In genomic region chr15:74540135-74540760, GRCh38 we compare ENCODE assay signal across 8 cellular contexts. TPM values are rescaled to one million over a fixed set of nuclear protein-coding genes. Genes with fewer than 3 reads are reported as not detected.
DNase-seq lines count a peak whose midpoint lies in the region; ATAC-seq and TF ChIP-seq lines count a peak whose summit lies in the region.

No MANE protein-coding gene starts in this region.

- peak overlapping the region; percentile 71 for H2AFZ ChIP-seq in Loucy (ENCODE audit: low read length)

- intact Hi-C loops in aorta (cut with DNase I) = loop anchor here (2.0 to 5.0 kb wide), 2 partner anchors 75 to 77 kb away; partner anchors contain the start of gene CLK3 (in 2 of the 2)

- H3K27me3 Mint-ChIP-seq in activated naive CD4-positive, alpha-beta T cell treated with anti-CD3 and anti-CD28 coated beads, Interleukin-2, amount 50 U/mL, for 24 hours = no peaks in the 10 kb centered on the region
- H3K27me3 Mint-ChIP-seq in brain = peaks cover 13% of the 10 kb centered on the region

- peak overlapping the region; percentile 97 for H3K4me2 ChIP-seq in Loucy (ENCODE audit: low read depth, low read length, poor library complexity, severe bottlenecking)

- no peaks in the 10 kb centered on the region for H3K9me3 Mint-ChIP-seq in activated naive CD4-positive, alpha-beta T cell treated with anti-CD3 and anti-CD28 coated beads, Interleukin-2, amount 50 U/mL, for 24 hours
- H3K9me3 Mint-ChIP-seq in brain = peaks cover 0 to 3% (median 0%) of the 10 kb centered on the region in 5 experiments

- peak overlapping the region; percentile 100 for H3K4me3 Mint-ChIP-seq in activated naive CD4-positive, alpha-beta T cell treated with anti-CD3 and anti-CD28 coated beads, Interleukin-2, amount 50 U/mL, for 24 hours
- H3K4me3 Mint-ChIP-seq in brain = peak overlapping the region; percentile 94 to 98 (median 95)

- no peak for TF ChIP-seq CTCF in Loucy (conservative IDR thresholded peaks at IDR 0.05; ENCODE audit: low read length)
- TF ChIP-seq CTCF in brain (conservative IDR thresholded peaks at IDR 0.05) = no peak

- peaks cover 14% of the 10 kb centered on the region; the same call in 1 of the 2 replicates for H3F3A ChIP-seq in Loucy (ENCODE audit: low read depth)

- peak overlapping the region; percentile 84 for H3K9ac ChIP-seq in Loucy (ENCODE audit: low read depth, low read length, poor library complexity, severe bottlenecking)

- H4K20me1 ChIP-seq in Loucy (ENCODE audit: insufficient read depth, low read length, poor library complexity, severe bottlenecking) = peaks cover 19% of the 10 kb centered on the region

- peak overlapping the region in 1 of 2 donors; percentile 14 for H3K27ac ChIP-seq in aorta (ENCODE audit: low read depth in 1 of 2, low read length in 2 of 2)

- no peaks in the 10 kb centered on the region for H3K9me2 ChIP-seq in Loucy (replicated peaks; ENCODE audit: low read depth, low read length)

- no peak for DNase-seq in activated naive CD4-positive, alpha-beta T cell treated with Interleukin-2 at 50 U/mL for 16 hours
- DNase-seq in lung microvascular endothelial cell (ENCODE audit: low read depth in 2 of 2) = peak; percentile 5 to 14
- no peak for DNase-seq in aorta
- no peak for DNase-seq in GOT3 (lab: John Stamatoyannopoulos, UW)
- no peak for DNase-seq in central memory CD4-positive, alpha-beta T cell

- no peaks in the 10 kb centered on the region for H3K27me3 ChIP-seq in Loucy (ENCODE audit: insufficient read depth, low read length, poor library complexity, severe bottlenecking)
- H3K27me3 ChIP-seq in aorta (ENCODE audit: control insufficient read depth in 1 of 2, insufficient read depth in 2 of 2, low read length in 1 of 2) = no peaks in the 10 kb centered on the region

- H3K79me2 ChIP-seq in Loucy (ENCODE audit: insufficient read depth, low read length) = peaks cover 21% of the 10 kb centered on the region; the same call in 1 of the 2 replicates

- H3K36me3 ChIP-seq in Loucy (ENCODE audit: insufficient read depth, low read length) (no peaks in the 10 kb centered on the region), aorta (ENCODE audit: control insufficient read depth in 1 of 2, insufficient read depth in 2 of 2, low read length in 1 of 2) (peaks cover 0 to 2% of the 10 kb centered on the region in 2 donors)

- ATAC-seq in aorta (ENCODE audit: low FRiP score) = peak; percentile 2

- H3K27ac Mint-ChIP-seq in activated naive CD4-positive, alpha-beta T cell treated with anti-CD3 and anti-CD28 coated beads, Interleukin-2, amount 50 U/mL, for 24 hours = peak overlapping the region; percentile 98
- peak overlapping the region; percentile 92 to 96 (median 93) for H3K27ac Mint-ChIP-seq in brain

- H3K4me3 ChIP-seq in Loucy (ENCODE audit: low read length, poor library complexity, severe bottlenecking) (peak overlapping the region; percentile 83), aorta (ENCODE audit: low read length in 2 of 2) (peak overlapping the region; percentile 56 to 71)

- H3K4me1 ChIP-seq in Loucy (ENCODE audit: insufficient read depth, low read length, poor library complexity, severe bottlenecking) (peaks cover 23% of the 10 kb centered on the region), aorta (ENCODE audit: control insufficient read depth in 1 of 2, insufficient read depth in 2 of 2, low read length in 2 of 2) (no peaks in the 10 kb centered on the region)

- 1 to 2% methylated on average over 19 of the region's 19 CpGs for WGBS in aorta, 2 donors

- H3K36me3 Mint-ChIP-seq in activated naive CD4-positive, alpha-beta T cell treated with anti-CD3 and anti-CD28 coated beads, Interleukin-2, amount 50 U/mL, for 24 hours = peaks cover 6% of the 10 kb centered on the region
- peaks cover under 1% of the 10 kb centered on the region for H3K36me3 Mint-ChIP-seq in brain

- H3K4me1 Mint-ChIP-seq in activated naive CD4-positive, alpha-beta T cell treated with anti-CD3 and anti-CD28 coated beads, Interleukin-2, amount 50 U/mL, for 24 hours = peaks cover 53% of the 10 kb centered on the region
- H3K4me1 Mint-ChIP-seq in brain = peaks cover 53% of the 10 kb centered on the region

- no peaks in the 10 kb centered on the region for H3K9me3 ChIP-seq in Loucy (ENCODE audit: insufficient read depth, low read depth, low read length)
- H3K9me3 ChIP-seq in aorta (ENCODE audit: control insufficient read depth, low read length) = no peaks in the 10 kb centered on the region

RNA-seq across cellular contexts. Expression of gene ARID3B, which starts 0.8 kb away (rescaled TPM):
- polyA plus RNA-seq in brain (ENCODE audit: insufficient read depth, low read depth, low replicate concordance) = 4.1 TPM
- 1.3 and 2.8 TPM in 2 replicates for total RNA-seq in lung microvascular endothelial cell
- total RNA-seq in aorta = 10 to 100 TPM; 10.9 to 11.7 TPM
- polyA plus RNA-seq in aorta = 1 to 10 TPM; 1.8 to 4.8 TPM

Comparison
In these comparisons a context has a peak if more than half of its experiments do, and no peak if none do; other contexts are left out.
1. DNase-seq: peak in lung microvascular endothelial cell (2 of 2); none in activated naive CD4-positive, alpha-beta T cell treated with Interleukin-2 at 50 U/mL for 16 hours (single experiment), aorta (0 of 2), GOT3 (single experiment) and central memory CD4-positive, alpha-beta T cell (single experiment).